In the genomic region with DNA sequence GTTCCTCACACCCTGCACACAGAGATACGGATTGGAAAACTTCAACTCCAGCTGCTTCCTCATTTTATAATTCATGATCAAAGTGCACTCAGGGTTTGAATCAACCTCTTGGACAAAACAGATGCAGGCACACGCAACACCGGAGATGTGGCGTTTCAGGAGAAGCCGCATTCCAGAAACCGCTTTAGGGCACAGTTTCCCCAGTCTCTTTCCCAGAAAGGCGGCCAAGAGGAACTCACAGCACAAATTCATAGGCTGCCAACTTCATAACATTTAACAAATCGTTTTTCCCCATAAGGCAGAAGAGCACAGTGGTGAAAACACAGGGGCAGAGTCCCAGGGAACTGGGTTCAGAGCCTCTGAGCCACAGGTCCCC, we compare ENCODE assay signal across 26 cellular contexts. TPM values are rescaled to one million over a fixed set of nuclear protein-coding genes. Genes with fewer than 3 reads are reported as not detected.
"Had no signal": no experiment of that assay in that cellular context is flagged by ENCODE, and none has a peak within 500 bp of the region (broad histone marks: within the 10 kb centered on the region; RNA-seq: fewer than 3 reads in every experiment).

No MANE protein-coding gene starts in this region.

- H3K4me1 Mint-ChIP-seq: endodermal cell had no signal

- H3K79me2 ChIP-seq: hepatocyte had no signal

- H3K36me3 ChIP-seq: neural progenitor cell had no signal

- DNase-seq: central memory CD4-positive, alpha-beta T cell; dorsolateral prefrontal cortex; effector CD8-positive, alpha-beta T cell; endodermal cell; foreskin keratinocyte; heart left ventricle; kidney; mesenchymal stem cell; mucosa of descending colon; naive B cell; right lobe of liver; stimulated activated CD4-positive, alpha-beta T cell treated with anti-CD3 and anti-CD28 coated beads, Interleukin-2, amount 100 ng/mL, for 24 hours; stimulated activated CD4-positive, alpha-beta T cell treated with anti-CD3 and anti-CD28 coated beads, Interleukin-4, amount 100 ng/mL, for 24 hours; stimulated activated naive CD4-positive, alpha-beta T cell treated with Interleukin-2 at 50 U/mL for 16 hours; stomach had no signal

- H3K27me3 ChIP-seq: dorsolateral prefrontal cortex, esophagus muscularis mucosa, foreskin keratinocyte, gastroesophageal sphincter, heart left ventricle, hepatocyte, left lung, neural progenitor cell, right lobe of liver, stomach, tibial nerve had no signal

- H2AFZ ChIP-seq: hepatocyte, neural progenitor cell had no signal

- H3K4me2 ChIP-seq: hepatocyte, neural progenitor cell had no signal

- H3K9me3 ChIP-seq: esophagus muscularis mucosa, gastroesophageal sphincter, heart left ventricle, left lung, mucosa of descending colon, right lobe of liver, stomach, tibial nerve had no signal

- H3K4me1 ChIP-seq: esophagus muscularis mucosa, foreskin keratinocyte, gastroesophageal sphincter, left lung, neural progenitor cell, right lobe of liver, stomach had no signal

- H3K4me3 Mint-ChIP-seq: endodermal cell; mesothelial cell of epicardium; naive B cell; natural killer cell treated with Interleukin-12 subunit alpha and Interleukin-12 subunit beta and Interleukin-15 and Interleukin-18, amount 100 ng/mL, for 72 hours; neural progenitor cell; stimulated activated effector memory CD8-positive, alpha-beta T cell treated with anti-CD3 and anti-CD28 coated beads, Interleukin-12 subunit alpha, Interleukin-12 subunit beta, amount 100 ng/mL, for 72 hours had no signal

- H3K9ac ChIP-seq: neural progenitor cell had no signal

- ATAC-seq: foreskin keratinocyte; gastroesophageal sphincter; heart left ventricle; left lung; mucosa of descending colon; natural killer cell treated with Interleukin-12 subunit alpha and Interleukin-12 subunit beta and Interleukin-15 and Interleukin-18, amount 100 ng/mL, for 72 hours; right lobe of liver; stimulated activated effector memory CD8-positive, alpha-beta T cell treated with anti-CD3 and anti-CD28 coated beads, Interleukin-12 subunit alpha, Interleukin-12 subunit beta, amount 100 ng/mL, for 72 hours had no signal

- H3K9me3 Mint-ChIP-seq: endodermal cell; mesothelial cell of epicardium; natural killer cell treated with Interleukin-12 subunit alpha and Interleukin-12 subunit beta and Interleukin-15 and Interleukin-18, amount 100 ng/mL, for 72 hours; neural progenitor cell; stimulated activated effector memory CD8-positive, alpha-beta T cell treated with anti-CD3 and anti-CD28 coated beads, Interleukin-12 subunit alpha, Interleukin-12 subunit beta, amount 100 ng/mL, for 72 hours had no signal

- H3K27ac ChIP-seq: dorsolateral prefrontal cortex, esophagus muscularis mucosa, foreskin keratinocyte, heart left ventricle, hepatocyte, left lung, neural progenitor cell, right lobe of liver, stomach had no signal

- H3K27ac Mint-ChIP-seq: endodermal cell; naive B cell; natural killer cell treated with Interleukin-12 subunit alpha and Interleukin-12 subunit beta and Interleukin-15 and Interleukin-18, amount 100 ng/mL, for 72 hours; neural progenitor cell; stimulated activated effector memory CD8-positive, alpha-beta T cell treated with anti-CD3 and anti-CD28 coated beads, Interleukin-12 subunit alpha, Interleukin-12 subunit beta, amount 100 ng/mL, for 72 hours had no signal

- H3K4me3 ChIP-seq: dorsolateral prefrontal cortex, esophagus muscularis mucosa, gastroesophageal sphincter, heart left ventricle, hepatocyte, left lung, mucosa of descending colon, neural progenitor cell, right lobe of liver, stomach, tibial nerve had no signal

- H3K27me3 Mint-ChIP-seq: naive B cell; natural killer cell treated with Interleukin-12 subunit alpha and Interleukin-12 subunit beta and Interleukin-15 and Interleukin-18, amount 100 ng/mL, for 72 hours had no signal

- H3K36me3 Mint-ChIP-seq: neural progenitor cell had no signal

RNA-seq across cellular contexts. Expression of a gene that starts 20.0 kb away (rescaled TPM):
- total RNA-seq: foreskin keratinocyte; hepatocyte; natural killer cell treated with Interleukin-12 subunit alpha and Interleukin-12 subunit beta and Interleukin-15 and Interleukin-18, amount 100 ng/mL, for 72 hours had no signal
- polyA plus RNA-seq: foreskin keratinocyte had no signal

RNA-seq across cellular contexts. Expression of a gene that starts 31.7 kb away (rescaled TPM):
- total RNA-seq: natural killer cell treated with Interleukin-12 subunit alpha and Interleukin-12 subunit beta and Interleukin-15 and Interleukin-18, amount 100 ng/mL, for 72 hours; subcutaneous adipose tissue had no signal

RNA-seq across cellular contexts. Expression of a gene that starts 36.3 kb away (rescaled TPM):
- total RNA-seq: endodermal cell; foreskin keratinocyte; natural killer cell treated with Interleukin-12 subunit alpha and Interleukin-12 subunit beta and Interleukin-15 and Interleukin-18, amount 100 ng/mL, for 72 hours; osteocyte had no signal
- polyA plus RNA-seq: foreskin keratinocyte had no signal
